16 cellular contexts compared by ENCODE assay signal in the genomic region with DNA sequence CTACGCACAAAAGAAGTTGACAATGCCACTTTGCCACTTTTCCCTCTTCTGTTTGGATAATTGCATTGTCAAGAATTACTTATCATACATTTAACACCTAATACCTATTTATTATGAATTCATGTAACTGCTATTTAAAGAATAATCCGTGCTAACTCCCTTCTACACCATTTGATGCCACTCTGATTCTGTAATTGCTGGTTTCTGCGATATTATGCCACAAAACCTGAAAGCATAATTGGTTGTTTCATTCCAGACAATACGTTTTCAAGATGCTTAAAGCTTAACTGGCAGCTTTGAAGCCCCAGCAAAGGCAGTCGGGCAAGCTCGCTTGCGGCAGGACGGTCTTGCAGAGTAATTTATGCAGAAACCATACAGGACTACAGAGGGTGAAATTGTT.
"Had no signal": no experiment of that assay in that cellular context is flagged by ENCODE, and none has a peak within 500 bp of the region (broad histone marks: within the 10 kb centered on the region; RNA-seq: fewer than 3 reads in every experiment).

No MANE protein-coding gene starts in this region.

- ATAC-seq: left ventricle myocardium superior; lower lobe of right lung; natural killer cell; right cardiac atrium; stimulated activated effector memory CD8-positive, alpha-beta T cell treated with anti-CD3 and anti-CD28 coated beads, Interleukin-12 subunit alpha, Interleukin-12 subunit beta, amount 100 ng/mL, for 72 hours had no signal

- DNase-seq: dorsolateral prefrontal cortex; effector CD4-positive, alpha-beta T cell; left ventricle myocardium superior; lower lobe of right lung; natural killer cell; right cardiac atrium; sigmoid colon; stimulated activated CD4-positive, alpha-beta T cell treated with anti-CD3 and anti-CD28 coated beads, Interleukin-2, amount 100 ng/mL, for 24 hours; stimulated activated CD4-positive, alpha-beta T cell treated with anti-CD3 and anti-CD28 coated beads, Interleukin-4, amount 100 ng/mL, for 24 hours; stimulated activated naive CD4-positive, alpha-beta T cell treated with Interleukin-2 at 50 U/mL for 16 hours; stomach; tibial artery; upper lobe of left lung had no signal

- H3K4me3 Mint-ChIP-seq: memory B cell; natural killer cell; neural progenitor cell; stimulated activated effector memory CD8-positive, alpha-beta T cell treated with anti-CD3 and anti-CD28 coated beads, Interleukin-12 subunit alpha, Interleukin-12 subunit beta, amount 100 ng/mL, for 72 hours had no signal

- H3K4me1 Mint-ChIP-seq: memory B cell had no signal

- H3K27ac Mint-ChIP-seq: memory B cell; natural killer cell; neural progenitor cell; stimulated activated effector memory CD8-positive, alpha-beta T cell treated with anti-CD3 and anti-CD28 coated beads, Interleukin-12 subunit alpha, Interleukin-12 subunit beta, amount 100 ng/mL, for 72 hours had no signal

- H3K36me3 Mint-ChIP-seq: memory B cell; natural killer cell; neural progenitor cell; stimulated activated effector memory CD8-positive, alpha-beta T cell treated with anti-CD3 and anti-CD28 coated beads, Interleukin-12 subunit alpha, Interleukin-12 subunit beta, amount 100 ng/mL, for 72 hours had no signal
